ENCODE assay signal across 2 cellular contexts in the genomic region with DNA sequence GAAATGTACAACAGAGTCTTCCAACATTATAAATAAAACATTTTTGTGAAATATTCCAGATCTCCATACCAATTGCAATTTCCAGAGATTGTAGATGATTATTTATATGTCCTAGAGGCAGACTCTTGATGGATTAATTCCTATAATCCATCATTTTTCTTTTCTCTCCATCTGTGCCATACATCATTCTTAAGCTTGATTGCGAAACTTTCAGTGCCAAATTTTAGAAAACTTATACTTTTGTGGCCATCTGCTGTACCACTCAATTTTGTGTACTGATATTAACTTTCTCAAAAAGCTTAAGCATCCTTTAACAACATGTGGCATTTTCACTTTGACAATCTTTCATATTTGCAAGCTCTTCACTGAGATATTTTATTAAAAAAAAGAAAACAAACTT.
A peak's percentile ranks its signal among the peaks of the same experiment; 100 is the strongest.
TF ChIP-seq lines count a peak whose summit lies in the region.

No MANE protein-coding gene starts in this region.

TF ChIP-seq in IMR-90, 13 proteins besides CTCF, POLR2A, EP300 and RAD21:
- TF ChIP-seq CEBPB (IDR thresholded peaks at IDR 0.05; ENCODE audit: low read depth, low read length) (peak; percentile 88), MXI1 (IDR thresholded peaks at IDR 0.05; ENCODE audit: borderline replicate concordance, low read depth, low read length) (no peak)
- TF ChIP-seq, protein P1, sequence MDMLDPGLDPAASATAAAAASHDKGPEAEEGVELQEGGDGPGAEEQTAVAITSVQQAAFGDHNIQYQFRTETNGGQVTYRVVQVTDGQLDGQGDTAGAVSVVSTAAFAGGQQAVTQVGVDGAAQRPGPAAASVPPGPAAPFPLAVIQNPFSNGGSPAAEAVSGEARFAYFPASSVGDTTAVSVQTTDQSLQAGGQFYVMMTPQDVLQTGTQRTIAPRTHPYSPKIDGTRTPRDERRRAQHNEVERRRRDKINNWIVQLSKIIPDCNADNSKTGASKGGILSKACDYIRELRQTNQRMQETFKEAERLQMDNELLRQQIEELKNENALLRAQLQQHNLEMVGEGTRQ (IDR thresholded peaks at IDR 0.05; ENCODE audit: low read depth, low read length), result no peak

TF ChIP-seq in H1, 55 proteins besides CTCF, POLR2A, EP300 and RAD21:
- TF ChIP-seq EZH2 (IDR thresholded peaks at IDR 0.05; ENCODE audit: low read depth, low read length, severe bottlenecking) (no peak), CEBPB (IDR thresholded peaks at IDR 0.05; ENCODE audit: low read depth, low read length) (peak; percentile 6; the same call in 1 of the 2 replicates)
